10 cellular contexts compared by ENCODE assay signal in genomic region chr7:87038993-87039716, GRCh38. TPM values are rescaled to one million over a fixed set of nuclear protein-coding genes. Genes with fewer than 3 reads are reported as not detected.
DNase-seq lines count a peak whose midpoint lies in the region; ATAC-seq and TF ChIP-seq lines count a peak whose summit lies in the region.
"Had no signal": no experiment of that assay in that cellular context is flagged by ENCODE, and none has a peak within 500 bp of the region (broad histone marks: within the 10 kb centered on the region; RNA-seq: fewer than 3 reads in every experiment).

No MANE protein-coding gene starts in this region.

- H3K36me3 Mint-ChIP-seq in activated naive CD4-positive, alpha-beta T cell treated with anti-CD3 and anti-CD28 coated beads for 36 hours (ENCODE audit: low read depth): no peaks in the 10 kb centered on the region
- H3K36me3 Mint-ChIP-seq in activated T-helper 17 cell treated with anti-CD3 and anti-CD28 coated beads, Interleukin-2, amount 50 U/mL, for 72 hours (ENCODE audit: low read depth): no peaks in the 10 kb centered on the region

- CTCF ChIA-PET in activated naive CD4-positive, alpha-beta T cell treated with anti-CD3 and anti-CD28 coated beads for 36 hours (lab: Charles Lee): no interaction called here

- peak overlapping the region; percentile 7 for H3K27ac Mint-ChIP-seq in activated naive CD4-positive, alpha-beta T cell treated with anti-CD3 and anti-CD28 coated beads for 36 hours
- peak overlapping the region; percentile 60 for H3K27ac Mint-ChIP-seq in activated T-helper 17 cell treated with anti-CD3 and anti-CD28 coated beads, Interleukin-2, amount 50 U/mL, for 72 hours

- no peak for TF ChIP-seq CTCF in tibial artery (IDR thresholded peaks at IDR 0.05)
- no peak for TF ChIP-seq CTCF in coronary artery (IDR thresholded peaks at IDR 0.05)

- intact Hi-C loops in activated naive CD4-positive, alpha-beta T cell treated with anti-CD3 and anti-CD28 coated beads for 36 hours (cut with micrococcal nuclease): no loop called here
- intact Hi-C loops in tibial artery (cut with DNase I; ENCODE audit: low total_unique reads): no loop called here

- H3K4me3 ChIP-seq in tibial artery (peak overlapping the region; percentile 36 to 39), coronary artery (no peak overlapping the region)

- no peaks in the 10 kb centered on the region for H3K36me3 ChIP-seq in tibial artery

- no peak overlapping the region for H3K27ac ChIP-seq in tibial artery
- H3K27ac ChIP-seq in coronary artery: no peak overlapping the region

- H3K27me3 Mint-ChIP-seq in activated naive CD4-positive, alpha-beta T cell treated with anti-CD3 and anti-CD28 coated beads for 36 hours (ENCODE audit: low read depth): peaks cover 5% of the 10 kb centered on the region
- no peaks in the 10 kb centered on the region for H3K27me3 Mint-ChIP-seq in activated T-helper 17 cell treated with anti-CD3 and anti-CD28 coated beads, Interleukin-2, amount 50 U/mL, for 72 hours

- peaks cover 8% of the 10 kb centered on the region for H3K9me3 Mint-ChIP-seq in activated naive CD4-positive, alpha-beta T cell treated with anti-CD3 and anti-CD28 coated beads for 36 hours
- no peaks in the 10 kb centered on the region for H3K9me3 Mint-ChIP-seq in activated T-helper 17 cell treated with anti-CD3 and anti-CD28 coated beads, Interleukin-2, amount 50 U/mL, for 72 hours

- H3K9me3 ChIP-seq in tibial artery: no peaks in the 10 kb centered on the region

- peak overlapping the region; percentile 65 for H3K4me3 Mint-ChIP-seq in activated naive CD4-positive, alpha-beta T cell treated with anti-CD3 and anti-CD28 coated beads for 36 hours
- peak overlapping the region; percentile 76 for H3K4me3 Mint-ChIP-seq in activated T-helper 17 cell treated with anti-CD3 and anti-CD28 coated beads, Interleukin-2, amount 50 U/mL, for 72 hours

- no peaks in the 10 kb centered on the region for H3K4me1 Mint-ChIP-seq in activated naive CD4-positive, alpha-beta T cell treated with anti-CD3 and anti-CD28 coated beads for 36 hours (ENCODE audit: low read depth)
- H3K4me1 Mint-ChIP-seq in activated T-helper 17 cell treated with anti-CD3 and anti-CD28 coated beads, Interleukin-2, amount 50 U/mL, for 72 hours: no peaks in the 10 kb centered on the region

- H3K4me1 ChIP-seq in tibial artery: no peaks in the 10 kb centered on the region

- no peak for ATAC-seq in activated T-helper 17 cell treated with anti-CD3 and anti-CD28 coated beads, Interleukin-2, amount 50 U/mL, for 72 hours (replicated peaks)
- ATAC-seq in GM18858 (IDR thresholded peaks at IDR 0.05; ENCODE audit: unreplicated experiment): no peak
- ATAC-seq: Panc1 had no signal

- H3K27me3 ChIP-seq in tibial artery: no peaks in the 10 kb centered on the region

- DNase-seq in activated naive CD4-positive, alpha-beta T cell treated with anti-CD3 and anti-CD28 coated beads for 36 hours: no peak
- no peak for DNase-seq in activated naive CD4-positive, alpha-beta T cell (lab: John Stamatoyannopoulos, UW)
- peak; percentile 10 for DNase-seq in kidney tubule cell (ENCODE audit: low spot score)
- DNase-seq in tibial artery: no peak
- no peak for DNase-seq in HUDEP-2 (lab: John Stamatoyannopoulos, UW; ENCODE audit: unreplicated experiment in 76 of 76)
- no peak for DNase-seq in coronary artery (ENCODE audit: low spot score)
- DNase-seq: caudate nucleus had no signal

RNA-seq across cellular contexts. Expression of gene ELAPOR2, which starts 20.3 kb away (rescaled TPM):
- total RNA-seq in activated naive CD4-positive, alpha-beta T cell treated with anti-CD3 and anti-CD28 coated beads for 36 hours: 1 to 10 TPM; 3.2 to 3.9 TPM
- 1 to 10 TPM; 3.0 to 3.7 TPM for total RNA-seq in activated T-helper 17 cell treated with anti-CD3 and anti-CD28 coated beads, Interleukin-2, amount 50 U/mL, for 72 hours
